Comparison of ENCODE assay signal across 8 cellular contexts in genomic region chr12:132189378-132190011, GRCh38. TPM values are rescaled to one million over a fixed set of nuclear protein-coding genes. Genes with fewer than 3 reads are reported as not detected.
DNase-seq lines count a peak whose midpoint lies in the region; ATAC-seq and TF ChIP-seq lines count a peak whose summit lies in the region.

No MANE protein-coding gene starts in this region.

- peak overlapping the region; percentile 79 for H3K27ac Mint-ChIP-seq in activated CD4-positive, alpha-beta T cell treated with anti-CD3 and anti-CD28 coated beads for 36 hours

- peaks cover 28% of the 10 kb centered on the region for H3K4me1 Mint-ChIP-seq in activated CD4-positive, alpha-beta T cell treated with anti-CD3 and anti-CD28 coated beads for 36 hours

- H3K9ac ChIP-seq in colonic mucosa (ENCODE audit: low read depth in 2 of 2, low read length in 2 of 2) = peak overlapping the region; percentile 70 to 74

- no peaks in the 10 kb centered on the region for H3K27me3 Mint-ChIP-seq in activated CD4-positive, alpha-beta T cell treated with anti-CD3 and anti-CD28 coated beads for 36 hours

- POLR2A ChIA-PET in activated CD4-positive, alpha-beta T cell treated with anti-CD3 and anti-CD28 coated beads for 36 hours (lab: Charles Lee) = interaction anchor here (0.7 to 1.0 kb wide), 2 partner anchors 10 to 36 kb away, joined by 4 read pairs; no protein-coding TSS in a partner anchor

- TF ChIP-seq CTCF in colonic mucosa (IDR thresholded peaks at IDR 0.05) = no peak
- TF ChIP-seq CTCF in left lung (IDR thresholded peaks at IDR 0.05) = peak in 1 of 2 donors; percentile 11

- intact Hi-C loops in activated CD4-positive, alpha-beta T cell treated with anti-CD3 and anti-CD28 coated beads for 36 hours (cut with DNase I, micrococcal nuclease) = loop anchor here in 1 of 2 experiments (1.0 to 5.0 kb wide), 11 partner anchors 35 to 1317 kb away; partner anchors contain the start of genes DDX51, EP400, GOLGA3 and NOC4L
- intact Hi-C loops in colonic mucosa (cut with DNase I) (no loop called here), left lung (cut with DNase I) (no loop called here)

- H3K9me3 ChIP-seq in colonic mucosa = no peaks in the 10 kb centered on the region
- H3K9me3 ChIP-seq in left lung = peaks cover 0 to 14% of the 10 kb centered on the region in 2 donors

- no peaks in the 10 kb centered on the region for H3K27me3 ChIP-seq in colonic mucosa
- H3K27me3 ChIP-seq in left lung = peaks cover 0 to 84% of the 10 kb centered on the region in 2 donors

- CTCF ChIA-PET in activated CD4-positive, alpha-beta T cell treated with anti-CD3 and anti-CD28 coated beads for 36 hours (lab: Charles Lee) = interaction anchor here (0.7 to 0.8 kb wide), 3 partner anchors 33 to 561 kb away, joined by 3 to 4 read pairs (median 3); no protein-coding TSS in a partner anchor

- H3K36me3 ChIP-seq in colonic mucosa (no peaks in the 10 kb centered on the region), left lung (no peaks in the 10 kb centered on the region)

- peak overlapping the region; percentile 46 for H3K4me3 ChIP-seq in colonic mucosa
- H3K4me3 ChIP-seq in left lung = peak overlapping the region; percentile 37 to 55

- ATAC-seq in HG02885 (IDR thresholded peaks at IDR 0.05; ENCODE audit: poor library complexity, unreplicated experiment) (peak; percentile 92), left lung (peak; percentile 98)
- ATAC-seq in activated CD4-positive, alpha-beta T cell treated with anti-CD3 and anti-CD28 coated beads for 36 hours = peak; percentile 95

- H3K27ac ChIP-seq in colonic mucosa (peak overlapping the region; percentile 66), left lung (peak overlapping the region; percentile 67 to 72)

- H3K4me3 Mint-ChIP-seq in activated CD4-positive, alpha-beta T cell treated with anti-CD3 and anti-CD28 coated beads for 36 hours = peak overlapping the region; percentile 78

- DNase-seq in NCI-H524 (lab: John Stamatoyannopoulos, UW) (peak; percentile 25 to 41), NCI-H524 treated with DMSO at 0.1 percent for 48 hours (lab: John Stamatoyannopoulos, UW) (no peak), NCI-H2171 (lab: John Stamatoyannopoulos, UW) (peak; percentile 89), colonic mucosa (peak; percentile 93), left lung (peak; percentile 95 to 97)
- peak; percentile 97 for DNase-seq in activated CD4-positive, alpha-beta T cell treated with anti-CD3 and anti-CD28 coated beads for 36 hours
- peak; percentile 93 for DNase-seq in stimulated activated CD4-positive, alpha-beta T cell treated with anti-CD3 and anti-CD28 coated beads, Interleukin-1b, Interleukin-23, amount 100 ng/mL, for 48 hours

- H3K4me1 ChIP-seq in colonic mucosa = peaks cover 6% of the 10 kb centered on the region
- H3K4me1 ChIP-seq in left lung = peaks cover 5 to 33% of the 10 kb centered on the region in 2 donors

- peaks cover 6% of the 10 kb centered on the region for H3K36me3 Mint-ChIP-seq in activated CD4-positive, alpha-beta T cell treated with anti-CD3 and anti-CD28 coated beads for 36 hours (ENCODE audit: low read depth)

- peaks cover 11% of the 10 kb centered on the region for H3K9me3 Mint-ChIP-seq in activated CD4-positive, alpha-beta T cell treated with anti-CD3 and anti-CD28 coated beads for 36 hours (ENCODE audit: low read depth)

RNA-seq across cellular contexts. Expression of gene NOC4L, which starts 45.2 kb away (rescaled TPM):
- total RNA-seq in activated CD4-positive, alpha-beta T cell treated with anti-CD3 and anti-CD28 coated beads for 36 hours = 10 to 100 TPM; 30.5 to 35.7 TPM
- total RNA-seq in colonic mucosa (10 to 100 TPM; 12.5 to 29.7 TPM), left lung (10 to 100 TPM; 11.0 to 19.6 TPM)

RNA-seq across cellular contexts. Expression of gene DDX51, which starts 45.4 kb away (rescaled TPM):
- total RNA-seq in activated CD4-positive, alpha-beta T cell treated with anti-CD3 and anti-CD28 coated beads for 36 hours = 10 to 100 TPM; 19.2 to 31.4 TPM
- total RNA-seq in colonic mucosa (10 to 100 TPM in 1 of 2 donors, 1 to 10 TPM in 1; 9.4 to 22.9 TPM), left lung (10 to 100 TPM; 11.7 to 15.1 TPM)
